ENCODE assay signal across 11 cellular contexts in the genomic region with DNA sequence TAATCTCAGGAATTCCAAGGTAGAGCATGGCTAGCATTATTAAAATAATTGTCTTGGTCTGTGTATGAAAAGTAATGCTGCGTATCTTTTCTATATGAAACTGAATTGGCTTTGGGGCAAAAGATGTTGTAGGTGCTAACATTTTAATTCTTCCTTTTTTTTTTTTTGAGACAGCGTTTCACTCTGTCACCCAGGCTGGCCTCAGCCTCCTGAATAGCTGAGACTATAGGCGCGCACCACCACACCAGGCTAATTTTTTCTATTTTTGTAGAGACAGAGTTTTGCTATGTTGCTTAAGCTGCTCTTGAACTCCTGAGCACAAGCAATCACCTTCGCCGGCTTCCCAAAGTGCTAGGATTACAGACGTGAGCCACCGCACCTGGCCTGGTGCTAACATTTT. TPM values are rescaled to one million over a fixed set of nuclear protein-coding genes. Genes with fewer than 3 reads are reported as not detected.
A peak's percentile ranks its signal among the peaks of the same experiment; 100 is the strongest.
DNase-seq lines count a peak whose midpoint lies in the region; ATAC-seq, FAIRE-seq and TF ChIP-seq lines count a peak whose summit lies in the region.
"Had no signal": no experiment of that assay in that cellular context is flagged by ENCODE, and none has a peak within 500 bp of the region (broad histone marks: within the 10 kb centered on the region; RNA-seq: fewer than 3 reads in every experiment).

No MANE protein-coding gene starts in this region.

- no peak for TF ChIP-seq CTCF in MM.1S (IDR thresholded peaks at IDR 0.05; ENCODE audit: low read length)
- TF ChIP-seq CTCF in astrocyte (IDR thresholded peaks at IDR 0.05; ENCODE audit: insufficient read depth, low read depth, low read length) = no peak
- no peak for TF ChIP-seq CTCF in spleen (IDR thresholded peaks at IDR 0.05 in 8 of 11, conservative IDR thresholded peaks at IDR 0.05 in 3 of 11)

- H3K36me3 ChIP-seq in MM.1S (replicated peaks; ENCODE audit: insufficient read depth, low read length) (no peaks in the 10 kb centered on the region), astrocyte (ENCODE audit: insufficient read depth, low read length) (no peaks in the 10 kb centered on the region), spleen (peaks cover 0 to 22% (median 2%) of the 10 kb centered on the region in 6 donors)

- ATAC-seq in GM18907 (IDR thresholded peaks at IDR 0.05; ENCODE audit: unreplicated experiment) = no peak
- ATAC-seq: HCT116 had no signal

- H3K4me2 ChIP-seq in MM.1S (ENCODE audit: low read depth, low read length) (peak overlapping the region; percentile 47; the same call in 1 of the 2 replicates), astrocyte (ENCODE audit: low read length) (no peak overlapping the region)

- peak overlapping the region; percentile 75 for H3K4me3 Mint-ChIP-seq in activated CD4-positive, alpha-beta T cell treated with anti-CD3 and anti-CD28 coated beads, Interleukin-2, amount 10 ng/mL, durations not matched to agents 24 days and 14 days
- no peak overlapping the region for H3K4me3 Mint-ChIP-seq in astrocyte (ENCODE audit: unreplicated experiment)

- peaks cover 11% of the 10 kb centered on the region; the same call in 1 of the 2 replicates for H3F3A ChIP-seq in MM.1S (ENCODE audit: insufficient read depth, low read length)

- H2AFZ ChIP-seq in MM.1S (ENCODE audit: low read length) (no peak overlapping the region), astrocyte (ENCODE audit: low read depth, low read length) (no peak overlapping the region)

- H3K4me1 Mint-ChIP-seq in activated CD4-positive, alpha-beta T cell treated with anti-CD3 and anti-CD28 coated beads, Interleukin-2, amount 10 ng/mL, durations not matched to agents 24 days and 14 days = peaks cover 42% of the 10 kb centered on the region
- H3K4me1 Mint-ChIP-seq in astrocyte (ENCODE audit: low read depth, unreplicated experiment) = peaks cover 17% of the 10 kb centered on the region

- H4K20me1 ChIP-seq in MM.1S (ENCODE audit: insufficient read depth, low read length) (no peaks in the 10 kb centered on the region), astrocyte (ENCODE audit: insufficient read depth, low read length) (peaks cover 5% of the 10 kb centered on the region)

- H3K27ac ChIP-seq in MM.1S (ENCODE audit: low read length) (peak overlapping the region; percentile 47; the same call in 1 of the 2 replicates), astrocyte (ENCODE audit: low read depth, low read length) (no peak overlapping the region), spleen (peak overlapping the region; percentile 23 to 85 (median 64))

- H3K9me2 ChIP-seq in MM.1S (replicated peaks; ENCODE audit: insufficient read depth, low read length) = no peaks in the 10 kb centered on the region

- no peaks in the 10 kb centered on the region for H3K27me3 ChIP-seq in MM.1S (replicated peaks; ENCODE audit: insufficient read depth, low read length)
- H3K27me3 ChIP-seq in astrocyte (ENCODE audit: insufficient read depth, low read length) = no peaks in the 10 kb centered on the region
- no peaks in the 10 kb centered on the region for H3K27me3 ChIP-seq in spleen (replicated peaks in 1 of 7)

- TF ChIP-seq POLR2A in spleen (IDR thresholded peaks at IDR 0.05) = no peak

- FAIRE-seq in astrocyte (lab: Jason Lieb, UNC) = no peak

- no peaks in the 10 kb centered on the region for H3K9me3 Mint-ChIP-seq in activated CD4-positive, alpha-beta T cell treated with anti-CD3 and anti-CD28 coated beads, Interleukin-2, amount 10 ng/mL, durations not matched to agents 24 days and 14 days
- no peaks in the 10 kb centered on the region for H3K9me3 Mint-ChIP-seq in astrocyte (ENCODE audit: unreplicated experiment)

- H3K4me1 ChIP-seq in MM.1S (ENCODE audit: low read length) (peaks cover 28% of the 10 kb centered on the region), astrocyte (ENCODE audit: insufficient read depth, low read length) (peaks cover 14% of the 10 kb centered on the region), spleen (peaks cover 31 to 97% (median 59%) of the 10 kb centered on the region in 6 donors)

- peak overlapping the region; percentile 94 for H3K27ac Mint-ChIP-seq in activated CD4-positive, alpha-beta T cell treated with anti-CD3 and anti-CD28 coated beads, Interleukin-2, amount 10 ng/mL, durations not matched to agents 24 days and 14 days
- H3K27ac Mint-ChIP-seq in astrocyte (ENCODE audit: unreplicated experiment) = peak overlapping the region; percentile 35

- no peak for DNase-seq in activated CD4-positive, alpha-beta T cell treated with anti-CD3 and anti-CD28 coated beads, Interleukin-2, amount 10 ng/mL, durations not matched to agents 24 days and 14 days
- no peak for DNase-seq in activated CD4-positive, alpha-beta T cell treated with anti-CD3 and anti-CD28 coated beads for 1 hour
- DNase-seq in MM.1S = no peak
- DNase-seq in astrocyte (ENCODE audit: low read depth) = no peak
- no peak for DNase-seq in spleen
- no peak for DNase-seq in NCI-H82 treated with DMSO at 0.1 percent for 48 hours (lab: John Stamatoyannopoulos, UW; ENCODE audit: unreplicated experiment)
- DNase-seq in dedifferentiated amniotic fluid mesenchymal stem cell (ENCODE audit: extremely low spot score) = no peak
- DNase-seq: ACHN, NCI-H2107 had no signal

- no peaks in the 10 kb centered on the region for H3K9me3 ChIP-seq in MM.1S (replicated peaks; ENCODE audit: insufficient read depth, low read length)
- no peaks in the 10 kb centered on the region for H3K9me3 ChIP-seq in astrocyte (ENCODE audit: insufficient read depth, low read depth, low read length)
- peaks cover 0 to 4% (median 0%) of the 10 kb centered on the region in 8 donors for H3K9me3 ChIP-seq in spleen

- H3K9ac ChIP-seq in MM.1S (ENCODE audit: low read length) (no peak overlapping the region), astrocyte (ENCODE audit: low read length) (no peak overlapping the region)

- no peaks in the 10 kb centered on the region for H3K27me3 Mint-ChIP-seq in activated CD4-positive, alpha-beta T cell treated with anti-CD3 and anti-CD28 coated beads, Interleukin-2, amount 10 ng/mL, durations not matched to agents 24 days and 14 days
- H3K27me3 Mint-ChIP-seq in astrocyte (ENCODE audit: low read depth, unreplicated experiment) = no peaks in the 10 kb centered on the region

- peaks cover 94% of the 10 kb centered on the region for H3K79me2 ChIP-seq in MM.1S (ENCODE audit: low read length)
- H3K79me2 ChIP-seq in astrocyte (ENCODE audit: insufficient read depth, low read length) = peaks cover 61% of the 10 kb centered on the region

- H3K36me3 Mint-ChIP-seq in activated CD4-positive, alpha-beta T cell treated with anti-CD3 and anti-CD28 coated beads, Interleukin-2, amount 10 ng/mL, durations not matched to agents 24 days and 14 days (ENCODE audit: low read depth) = peaks cover 39% of the 10 kb centered on the region
- H3K36me3 Mint-ChIP-seq in astrocyte (ENCODE audit: low read depth, unreplicated experiment) = peaks cover 5% of the 10 kb centered on the region

- WGBS in spleen, 5 donors = 79 to 95% (median 86%) methylated on average over 8 of the region's 8 CpGs

- no peak overlapping the region for H3K4me3 ChIP-seq in MM.1S (ENCODE audit: low read length)
- no peak overlapping the region for H3K4me3 ChIP-seq in astrocyte (ENCODE audit: insufficient read depth, low read depth, low read length)
- H3K4me3 ChIP-seq in spleen = peak overlapping the region in 1 of 8 donors; percentile 42

- intact Hi-C loops in activated CD4-positive, alpha-beta T cell treated with anti-CD3 and anti-CD28 coated beads, Interleukin-2, amount 10 ng/mL, durations not matched to agents 24 days and 14 days (cut with micrococcal nuclease) = loop anchor here (1.0 kb wide), 3 partner anchors 13 to 63 kb away; no protein-coding TSS in a partner anchor
- intact Hi-C loops in spleen (cut with DNase I; ENCODE audit: low total_unique reads) = no loop called here

RNA-seq across cellular contexts. Expression of gene FOXN2, which starts 42.9 kb away (rescaled TPM):
- 50.5 and 54.5 TPM in 2 replicates for total RNA-seq in activated CD4-positive, alpha-beta T cell treated with anti-CD3 and anti-CD28 coated beads, Interleukin-2, amount 10 ng/mL, durations not matched to agents 24 days and 14 days
- total RNA-seq in astrocyte = 13.4 and 14.6 TPM in 2 replicates
- total RNA-seq in spleen = 10 to 100 TPM; 47.0 to 82.0 (median 56.5) TPM
- 10 to 100 TPM in 1 of 3 donors, 1 to 10 TPM in 2; 6.9 to 10.0 (median 8.7) TPM for polyA plus RNA-seq in spleen
